21 cellular contexts compared by ENCODE assay signal in the genomic region with DNA sequence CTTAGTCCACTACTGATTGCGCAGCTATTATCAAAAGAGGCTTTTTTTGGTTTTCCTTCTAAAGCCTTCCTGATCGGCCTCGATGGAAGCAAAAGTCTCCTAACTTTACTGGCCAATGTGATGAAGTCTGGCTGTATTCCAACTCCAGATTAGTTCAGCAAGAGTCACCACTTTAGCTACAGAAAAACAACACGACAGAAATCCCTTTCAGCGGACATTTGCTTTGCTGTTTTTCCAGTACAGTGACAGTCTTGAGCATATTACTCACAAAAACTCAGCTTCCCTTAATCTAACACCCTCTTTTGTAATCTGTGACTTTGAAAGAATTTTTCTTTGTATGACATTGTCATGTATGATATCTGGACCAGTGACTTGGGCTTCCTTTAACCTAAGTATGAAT.
"Had no signal": no experiment of that assay in that cellular context is flagged by ENCODE, and none has a peak within 500 bp of the region (broad histone marks: within the 10 kb centered on the region; RNA-seq: fewer than 3 reads in every experiment).

No MANE protein-coding gene starts in this region.

- H3K9me3 ChIP-seq: adrenal gland, body of pancreas, colonic mucosa, gastroesophageal sphincter, heart left ventricle, tibial artery had no signal

- H3K9me3 Mint-ChIP-seq: activated naive CD4-positive, alpha-beta T cell treated with anti-CD3 and anti-CD28 coated beads, Interleukin-2, amount 50 U/mL, for 24 hours; central memory CD8-positive, alpha-beta T cell; immature natural killer cell; mesothelial cell of epicardium; nephron progenitor cell had no signal

- H3K36me3 Mint-ChIP-seq: activated naive CD4-positive, alpha-beta T cell treated with anti-CD3 and anti-CD28 coated beads, Interleukin-2, amount 50 U/mL, for 24 hours; immature natural killer cell; mesothelial cell of epicardium had no signal

- H3K4me1 Mint-ChIP-seq: activated CD4-positive, alpha-beta T cell treated with anti-CD3 and anti-CD28 coated beads for 36 hours; activated naive CD4-positive, alpha-beta T cell treated with anti-CD3 and anti-CD28 coated beads, Interleukin-2, amount 50 U/mL, for 24 hours; central memory CD8-positive, alpha-beta T cell; immature natural killer cell; mesothelial cell of epicardium; nephron progenitor cell had no signal

- FAIRE-seq: urothelium cell line had no signal

- ATAC-seq: activated CD4-positive, alpha-beta T cell treated with anti-CD3 and anti-CD28 coated beads for 36 hours; body of pancreas; gastroesophageal sphincter; heart left ventricle had no signal

- H3K4me3 ChIP-seq: adrenal gland, body of pancreas, colonic mucosa, gastroesophageal sphincter, heart left ventricle, lung, tibial artery had no signal

- DNase-seq: activated CD4-positive, alpha-beta T cell treated with anti-CD3 and anti-CD28 coated beads for 36 hours; activated CD4-positive, alpha-beta T cell treated with anti-CD3 and anti-CD28 coated beads, Interleukin-2, amount 50 U/mL, for 48 hours; activated gamma-delta T cell; adrenal gland; body of pancreas; colonic mucosa; erythroblast; heart left ventricle; immature natural killer cell; nephron progenitor cell; nucleus accumbens; posterior cingulate gyrus; stimulated activated CD4-positive, alpha-beta T cell treated with anti-CD3 and anti-CD28 coated beads, Interleukin-2, amount 100 ng/mL, for 24 hours; stimulated activated naive CD4-positive, alpha-beta T cell treated with Interleukin-2 at 50 U/mL for 16 hours; tibial artery had no signal

- H3K4me1 ChIP-seq: adrenal gland, body of pancreas, colonic mucosa, gastroesophageal sphincter, tibial artery had no signal

- H3K27ac Mint-ChIP-seq: activated CD4-positive, alpha-beta T cell treated with anti-CD3 and anti-CD28 coated beads for 36 hours; activated naive CD4-positive, alpha-beta T cell treated with anti-CD3 and anti-CD28 coated beads, Interleukin-2, amount 50 U/mL, for 24 hours; immature natural killer cell; mesothelial cell of epicardium; nephron progenitor cell had no signal

- H3K4me3 Mint-ChIP-seq: activated CD4-positive, alpha-beta T cell treated with anti-CD3 and anti-CD28 coated beads for 36 hours; activated naive CD4-positive, alpha-beta T cell treated with anti-CD3 and anti-CD28 coated beads, Interleukin-2, amount 50 U/mL, for 24 hours; central memory CD8-positive, alpha-beta T cell; immature natural killer cell; mesothelial cell of epicardium; nephron progenitor cell had no signal

- H3K27me3 Mint-ChIP-seq: activated CD4-positive, alpha-beta T cell treated with anti-CD3 and anti-CD28 coated beads for 36 hours; activated naive CD4-positive, alpha-beta T cell treated with anti-CD3 and anti-CD28 coated beads, Interleukin-2, amount 50 U/mL, for 24 hours; central memory CD8-positive, alpha-beta T cell had no signal

- H3K27ac ChIP-seq: adrenal gland, body of pancreas, colonic mucosa, gastroesophageal sphincter, heart left ventricle, tibial artery had no signal

- H3K27me3 ChIP-seq: adrenal gland, body of pancreas, colonic mucosa, gastroesophageal sphincter, heart left ventricle, tibial artery had no signal

- H3K36me3 ChIP-seq: adrenal gland, colonic mucosa, gastroesophageal sphincter, heart left ventricle, tibial artery had no signal
